In genomic region chrX:1029494-1029893, GRCh38 we compare ENCODE assay signal across 8 cellular contexts.
"Had no signal": no experiment of that assay in that cellular context is flagged by ENCODE, and none has a peak within 500 bp of the region (broad histone marks: within the 10 kb centered on the region; RNA-seq: fewer than 3 reads in every experiment).

No MANE protein-coding gene starts in this region.

- H3K27ac Mint-ChIP-seq: HFFc6, IgD-negative memory B cell had no signal

- DNase-seq: GOT3, H7, HFFc6 had no signal

- H3K4me3 Mint-ChIP-seq: HFFc6 had no signal

- H3K4me1 ChIP-seq: HAP-1 had no signal

- H3K36me3 Mint-ChIP-seq: IgD-negative memory B cell had no signal

- H3K4me3 ChIP-seq: HAP-1 had no signal

- H3K27ac ChIP-seq: HL-60 had no signal

- H3K36me3 ChIP-seq: HAP-1 had no signal

- ATAC-seq: HCT116, HepG2 had no signal
